In the genomic region with DNA sequence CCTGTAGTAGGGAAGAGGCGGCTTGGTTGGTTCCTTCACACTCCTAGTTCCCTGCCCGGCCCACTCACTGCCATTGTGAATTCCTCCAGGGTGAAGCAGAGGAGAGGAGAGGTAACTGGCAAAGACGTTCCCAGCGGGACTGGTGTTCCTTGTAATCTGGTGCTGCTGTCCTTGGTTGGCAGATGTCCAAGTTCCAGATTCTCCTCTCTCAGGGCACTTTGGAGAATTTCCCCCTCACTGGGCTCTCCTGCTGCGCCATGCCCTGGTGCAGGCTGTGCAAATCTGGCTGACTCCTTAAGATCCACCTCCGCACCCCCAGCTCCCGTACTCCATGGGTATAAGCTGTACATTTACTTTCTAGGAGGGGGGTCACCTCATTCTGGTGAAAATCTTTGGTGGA, we compare ENCODE assay signal across 1 cellular context.
TF ChIP-seq lines count a peak whose summit lies in the region.

No MANE protein-coding gene starts in this region.

TF ChIP-seq in GM23338, 12 proteins besides CTCF, POLR2A, EP300 and RAD21 (continued from another document):
- TF ChIP-seq, protein P1, sequence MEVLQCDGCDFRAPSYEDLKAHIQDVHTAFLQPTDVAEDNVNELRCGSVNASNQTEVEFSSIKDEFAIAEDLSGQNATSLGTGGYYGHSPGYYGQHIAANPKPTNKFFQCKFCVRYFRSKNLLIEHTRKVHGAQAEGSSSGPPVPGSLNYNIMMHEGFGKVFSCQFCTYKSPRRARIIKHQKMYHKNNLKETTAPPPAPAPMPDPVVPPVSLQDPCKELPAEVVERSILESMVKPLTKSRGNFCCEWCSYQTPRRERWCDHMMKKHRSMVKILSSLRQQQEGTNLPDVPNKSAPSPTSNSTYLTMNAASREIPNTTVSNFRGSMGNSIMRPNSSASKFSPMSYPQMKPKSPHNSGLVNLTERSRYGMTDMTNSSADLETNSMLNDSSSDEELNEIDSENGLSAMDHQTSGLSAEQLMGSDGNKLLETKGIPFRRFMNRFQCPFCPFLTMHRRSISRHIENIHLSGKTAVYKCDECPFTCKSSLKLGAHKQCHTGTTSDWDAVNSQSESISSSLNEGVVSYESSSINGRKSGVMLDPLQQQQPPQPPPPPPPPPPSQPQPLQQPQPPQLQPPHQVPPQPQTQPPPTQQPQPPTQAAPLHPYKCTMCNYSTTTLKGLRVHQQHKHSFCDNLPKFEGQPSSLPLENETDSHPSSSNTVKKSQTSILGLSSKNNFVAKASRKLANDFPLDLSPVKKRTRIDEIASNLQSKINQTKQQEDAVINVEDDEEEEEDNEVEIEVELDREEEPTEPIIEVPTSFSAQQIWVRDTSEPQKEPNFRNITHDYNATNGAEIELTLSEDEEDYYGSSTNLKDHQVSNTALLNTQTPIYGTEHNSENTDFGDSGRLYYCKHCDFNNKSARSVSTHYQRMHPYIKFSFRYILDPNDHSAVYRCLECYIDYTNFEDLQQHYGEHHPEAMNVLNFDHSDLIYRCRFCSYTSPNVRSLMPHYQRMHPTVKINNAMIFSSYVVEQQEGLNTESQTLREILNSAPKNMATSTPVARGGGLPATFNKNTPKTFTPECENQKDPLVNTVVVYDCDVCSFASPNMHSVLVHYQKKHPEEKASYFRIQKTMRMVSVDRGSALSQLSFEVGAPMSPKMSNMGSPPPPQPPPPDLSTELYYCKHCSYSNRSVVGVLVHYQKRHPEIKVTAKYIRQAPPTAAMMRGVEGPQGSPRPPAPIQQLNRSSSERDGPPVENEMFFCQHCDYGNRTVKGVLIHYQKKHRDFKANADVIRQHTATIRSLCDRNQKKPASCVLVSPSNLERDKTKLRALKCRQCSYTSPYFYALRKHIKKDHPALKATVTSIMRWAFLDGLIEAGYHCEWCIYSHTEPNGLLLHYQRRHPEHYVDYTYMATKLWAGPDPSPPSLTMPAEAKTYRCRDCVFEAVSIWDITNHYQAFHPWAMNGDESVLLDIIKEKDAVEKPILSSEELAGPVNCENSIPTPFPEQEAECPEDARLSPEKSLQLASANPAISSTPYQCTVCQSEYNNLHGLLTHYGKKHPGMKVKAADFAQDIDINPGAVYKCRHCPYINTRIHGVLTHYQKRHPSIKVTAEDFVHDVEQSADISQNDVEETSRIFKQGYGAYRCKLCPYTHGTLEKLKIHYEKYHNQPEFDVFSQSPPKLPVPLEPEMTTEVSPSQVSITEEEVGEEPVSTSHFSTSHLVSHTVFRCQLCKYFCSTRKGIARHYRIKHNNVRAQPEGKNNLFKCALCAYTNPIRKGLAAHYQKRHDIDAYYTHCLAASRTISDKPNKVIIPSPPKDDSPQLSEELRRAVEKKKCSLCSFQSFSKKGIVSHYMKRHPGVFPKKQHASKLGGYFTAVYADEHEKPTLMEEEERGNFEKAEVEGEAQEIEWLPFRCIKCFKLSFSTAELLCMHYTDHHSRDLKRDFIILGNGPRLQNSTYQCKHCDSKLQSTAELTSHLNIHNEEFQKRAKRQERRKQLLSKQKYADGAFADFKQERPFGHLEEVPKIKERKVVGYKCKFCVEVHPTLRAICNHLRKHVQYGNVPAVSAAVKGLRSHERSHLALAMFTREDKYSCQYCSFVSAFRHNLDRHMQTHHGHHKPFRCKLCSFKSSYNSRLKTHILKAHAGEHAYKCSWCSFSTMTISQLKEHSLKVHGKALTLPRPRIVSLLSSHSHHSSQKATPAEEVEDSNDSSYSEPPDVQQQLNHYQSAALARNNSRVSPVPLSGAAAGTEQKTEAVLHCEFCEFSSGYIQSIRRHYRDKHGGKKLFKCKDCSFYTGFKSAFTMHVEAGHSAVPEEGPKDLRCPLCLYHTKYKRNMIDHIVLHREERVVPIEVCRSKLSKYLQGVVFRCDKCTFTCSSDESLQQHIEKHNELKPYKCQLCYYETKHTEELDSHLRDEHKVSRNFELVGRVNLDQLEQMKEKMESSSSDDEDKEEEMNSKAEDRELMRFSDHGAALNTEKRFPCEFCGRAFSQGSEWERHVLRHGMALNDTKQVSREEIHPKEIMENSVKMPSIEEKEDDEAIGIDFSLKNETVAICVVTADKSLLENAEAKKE (CRISPR knock-in tag; IDR thresholded peaks at IDR 0.05) = no peak
- TF ChIP-seq EZH2 (IDR thresholded peaks at IDR 0.05; ENCODE audit: low read depth, unreplicated experiment) (no peak), CREB1 (CRISPR knock-in tag; IDR thresholded peaks at IDR 0.05; ENCODE audit: low read depth) (no peak), STAT1 (IDR thresholded peaks at IDR 0.05; ENCODE audit: unreplicated experiment) (no peak), ZNF114 (CRISPR knock-in tag; IDR thresholded peaks at IDR 0.05) (no peak)
